1 cellular context compared by ENCODE assay signal in the genomic region with DNA sequence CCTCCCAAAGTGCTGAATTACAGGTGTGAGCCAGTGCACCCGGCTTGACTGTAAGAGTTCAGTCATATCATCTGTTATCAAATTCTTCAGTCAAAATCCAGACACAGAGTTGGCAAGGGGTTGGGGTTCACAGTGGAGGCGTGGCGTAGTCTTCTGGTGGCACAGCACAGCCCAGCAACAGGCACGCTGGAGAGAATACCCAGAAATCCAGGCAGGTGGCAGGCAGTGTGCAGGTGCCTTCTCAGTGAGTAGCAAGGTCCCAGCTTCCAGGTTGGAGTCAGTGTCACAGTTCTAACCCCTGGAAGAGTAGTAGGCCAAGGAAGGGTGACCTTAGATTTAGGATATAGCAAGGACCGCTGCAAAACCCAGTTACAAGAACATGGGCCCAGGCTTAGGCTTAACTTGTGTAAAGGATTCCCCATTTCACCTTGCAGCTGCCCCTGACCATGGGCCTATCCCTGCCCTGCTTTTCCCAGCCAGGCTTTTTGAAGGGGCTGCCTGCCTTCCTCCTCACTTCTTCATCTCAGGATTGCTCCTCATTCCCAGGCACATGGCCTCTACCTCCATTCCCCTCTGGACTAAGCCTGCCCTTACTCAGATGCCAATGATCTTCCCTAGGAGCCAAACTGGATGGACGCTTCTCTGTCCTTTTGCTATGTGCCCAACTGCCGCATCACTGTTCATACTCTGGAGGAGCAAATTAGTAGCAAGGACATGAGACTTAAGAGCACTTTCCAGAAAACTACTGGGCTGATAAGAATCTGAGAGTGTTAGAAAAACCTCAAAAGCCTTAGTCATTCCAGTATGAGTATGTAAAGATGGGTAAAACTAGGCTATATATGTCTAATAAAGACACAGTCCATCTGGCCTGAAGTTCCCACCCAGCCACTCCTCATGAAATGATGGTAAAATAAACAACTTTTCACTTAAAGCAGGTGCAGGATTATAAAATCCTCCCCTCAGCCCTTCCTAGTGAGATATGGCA.
TF ChIP-seq lines count a peak whose summit lies in the region.

No MANE protein-coding gene starts in this region.

TF ChIP-seq in HepG2, 621 proteins besides CTCF, POLR2A, EP300 and RAD21:
- 0 out of 2 replicates have a peak, but pooled peaks have one; percentile 6 for TF ChIP-seq FOXC1 (CRISPR knock-in tag; IDR thresholded peaks at IDR 0.05; ENCODE audit: borderline replicate concordance)
- TF ChIP-seq, protein P1, sequence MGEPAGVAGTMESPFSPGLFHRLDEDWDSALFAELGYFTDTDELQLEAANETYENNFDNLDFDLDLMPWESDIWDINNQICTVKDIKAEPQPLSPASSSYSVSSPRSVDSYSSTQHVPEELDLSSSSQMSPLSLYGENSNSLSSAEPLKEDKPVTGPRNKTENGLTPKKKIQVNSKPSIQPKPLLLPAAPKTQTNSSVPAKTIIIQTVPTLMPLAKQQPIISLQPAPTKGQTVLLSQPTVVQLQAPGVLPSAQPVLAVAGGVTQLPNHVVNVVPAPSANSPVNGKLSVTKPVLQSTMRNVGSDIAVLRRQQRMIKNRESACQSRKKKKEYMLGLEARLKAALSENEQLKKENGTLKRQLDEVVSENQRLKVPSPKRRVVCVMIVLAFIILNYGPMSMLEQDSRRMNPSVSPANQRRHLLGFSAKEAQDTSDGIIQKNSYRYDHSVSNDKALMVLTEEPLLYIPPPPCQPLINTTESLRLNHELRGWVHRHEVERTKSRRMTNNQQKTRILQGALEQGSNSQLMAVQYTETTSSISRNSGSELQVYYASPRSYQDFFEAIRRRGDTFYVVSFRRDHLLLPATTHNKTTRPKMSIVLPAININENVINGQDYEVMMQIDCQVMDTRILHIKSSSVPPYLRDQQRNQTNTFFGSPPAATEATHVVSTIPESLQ (CRISPR knock-in tag; conservative IDR thresholded peaks at IDR 0.05): no peak
- 0 out of 2 replicates have a peak, but pooled peaks have one; percentile 27 for TF ChIP-seq TEAD2 (CRISPR knock-in tag; IDR thresholded peaks at IDR 0.05)
- 0 out of 2 replicates have a peak, but pooled peaks have one; percentile 25 for TF ChIP-seq GZF1 (CRISPR knock-in tag; IDR thresholded peaks at IDR 0.05)
- TF ChIP-seq, protein P2, sequence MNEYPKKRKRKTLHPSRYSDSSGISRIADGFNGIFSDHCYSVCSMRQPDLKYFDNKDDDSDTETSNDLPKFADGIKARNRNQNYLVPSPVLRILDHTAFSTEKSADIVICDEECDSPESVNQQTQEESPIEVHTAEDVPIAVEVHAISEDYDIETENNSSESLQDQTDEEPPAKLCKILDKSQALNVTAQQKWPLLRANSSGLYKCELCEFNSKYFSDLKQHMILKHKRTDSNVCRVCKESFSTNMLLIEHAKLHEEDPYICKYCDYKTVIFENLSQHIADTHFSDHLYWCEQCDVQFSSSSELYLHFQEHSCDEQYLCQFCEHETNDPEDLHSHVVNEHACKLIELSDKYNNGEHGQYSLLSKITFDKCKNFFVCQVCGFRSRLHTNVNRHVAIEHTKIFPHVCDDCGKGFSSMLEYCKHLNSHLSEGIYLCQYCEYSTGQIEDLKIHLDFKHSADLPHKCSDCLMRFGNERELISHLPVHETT (CRISPR knock-in tag; conservative IDR thresholded peaks at IDR 0.05): no peak
- TF ChIP-seq ZNF724P (CRISPR knock-in tag; IDR thresholded peaks at IDR 0.05; ENCODE audit: borderline replicate concordance): 0 out of 2 replicates have a peak, but pooled peaks have one; percentile 1
- TF ChIP-seq, protein P3, sequence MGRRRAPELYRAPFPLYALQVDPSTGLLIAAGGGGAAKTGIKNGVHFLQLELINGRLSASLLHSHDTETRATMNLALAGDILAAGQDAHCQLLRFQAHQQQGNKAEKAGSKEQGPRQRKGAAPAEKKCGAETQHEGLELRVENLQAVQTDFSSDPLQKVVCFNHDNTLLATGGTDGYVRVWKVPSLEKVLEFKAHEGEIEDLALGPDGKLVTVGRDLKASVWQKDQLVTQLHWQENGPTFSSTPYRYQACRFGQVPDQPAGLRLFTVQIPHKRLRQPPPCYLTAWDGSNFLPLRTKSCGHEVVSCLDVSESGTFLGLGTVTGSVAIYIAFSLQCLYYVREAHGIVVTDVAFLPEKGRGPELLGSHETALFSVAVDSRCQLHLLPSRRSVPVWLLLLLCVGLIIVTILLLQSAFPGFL (CRISPR knock-in tag; IDR thresholded peaks at IDR 0.05): 0 out of 2 replicates have a peak, but pooled peaks have one; percentile 18
- no peak for TF ChIP-seq ZNF136 (CRISPR knock-in tag; IDR thresholded peaks at IDR 0.05; ENCODE audit: low read depth)
- TF ChIP-seq KDM5A (IDR thresholded peaks at IDR 0.05; ENCODE audit: borderline replicate concordance, low read length): no peak
- peak; percentile 50; the same call in 1 of the 2 replicates for TF ChIP-seq ZNF773 (CRISPR knock-in tag; IDR thresholded peaks at IDR 0.05; ENCODE audit: borderline replicate concordance)
- no peak for TF ChIP-seq ZNF768 (CRISPR knock-in tag; IDR thresholded peaks at IDR 0.05)
- TF ChIP-seq TBP (CRISPR knock-in tag; IDR thresholded peaks at IDR 0.05): 0 out of 2 replicates have a peak, but pooled peaks have one; percentile 72
- TF ChIP-seq ZNF296 (CRISPR knock-in tag; conservative IDR thresholded peaks at IDR 0.05): 0 out of 2 replicates have a peak, but pooled peaks have one; percentile 46
- TF ChIP-seq ZNF335 (CRISPR knock-in tag; IDR thresholded peaks at IDR 0.05): no peak
- no peak for TF ChIP-seq ZNF720 (CRISPR knock-in tag; IDR thresholded peaks at IDR 0.05)
- TF ChIP-seq, protein P4, sequence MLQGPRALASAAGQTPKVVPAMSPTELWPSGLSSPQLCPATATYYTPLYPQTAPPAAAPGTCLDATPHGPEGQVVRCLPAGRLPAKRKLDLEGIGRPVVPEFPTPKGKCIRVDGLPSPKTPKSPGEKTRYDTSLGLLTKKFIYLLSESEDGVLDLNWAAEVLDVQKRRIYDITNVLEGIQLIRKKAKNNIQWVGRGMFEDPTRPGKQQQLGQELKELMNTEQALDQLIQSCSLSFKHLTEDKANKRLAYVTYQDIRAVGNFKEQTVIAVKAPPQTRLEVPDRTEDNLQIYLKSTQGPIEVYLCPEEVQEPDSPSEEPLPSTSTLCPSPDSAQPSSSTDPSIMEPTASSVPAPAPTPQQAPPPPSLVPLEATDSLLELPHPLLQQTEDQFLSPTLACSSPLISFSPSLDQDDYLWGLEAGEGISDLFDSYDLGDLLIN (CRISPR knock-in tag; IDR thresholded peaks at IDR 0.05; ENCODE audit: borderline replicate concordance): 0 out of 2 replicates have a peak, but pooled peaks have one; percentile 31
- TF ChIP-seq, protein P5, sequence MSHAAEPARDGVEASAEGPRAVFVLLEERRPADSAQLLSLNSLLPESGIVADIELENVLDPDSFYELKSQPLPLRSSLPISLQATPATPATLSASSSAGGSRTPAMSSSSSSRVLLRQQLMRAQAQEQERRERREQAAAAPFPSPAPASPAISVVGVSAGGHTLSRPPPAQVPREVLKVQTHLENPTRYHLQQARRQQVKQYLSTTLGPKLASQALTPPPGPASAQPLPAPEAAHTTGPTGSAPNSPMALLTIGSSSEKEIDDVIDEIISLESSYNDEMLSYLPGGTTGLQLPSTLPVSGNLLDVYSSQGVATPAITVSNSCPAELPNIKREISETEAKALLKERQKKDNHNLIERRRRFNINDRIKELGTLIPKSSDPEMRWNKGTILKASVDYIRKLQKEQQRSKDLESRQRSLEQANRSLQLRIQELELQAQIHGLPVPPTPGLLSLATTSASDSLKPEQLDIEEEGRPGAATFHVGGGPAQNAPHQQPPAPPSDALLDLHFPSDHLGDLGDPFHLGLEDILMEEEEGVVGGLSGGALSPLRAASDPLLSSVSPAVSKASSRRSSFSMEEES (CRISPR knock-in tag; IDR thresholded peaks at IDR 0.05): no peak
- TF ChIP-seq PCBP2 (optimal IDR thresholded peaks at IDR 0.05; ENCODE audit: low read depth, low read length, poor library complexity, severe bottlenecking): no peak
- peak; percentile 7; the same call in 1 of the 2 replicates for TF ChIP-seq PHF20 (CRISPR knock-in tag; IDR thresholded peaks at IDR 0.05)
- 0 out of 2 replicates have a peak, but pooled peaks have one; percentile 12 for TF ChIP-seq SPEN (CRISPR knock-in tag; IDR thresholded peaks at IDR 0.05; ENCODE audit: low read depth)
- TF ChIP-seq, protein P6, sequence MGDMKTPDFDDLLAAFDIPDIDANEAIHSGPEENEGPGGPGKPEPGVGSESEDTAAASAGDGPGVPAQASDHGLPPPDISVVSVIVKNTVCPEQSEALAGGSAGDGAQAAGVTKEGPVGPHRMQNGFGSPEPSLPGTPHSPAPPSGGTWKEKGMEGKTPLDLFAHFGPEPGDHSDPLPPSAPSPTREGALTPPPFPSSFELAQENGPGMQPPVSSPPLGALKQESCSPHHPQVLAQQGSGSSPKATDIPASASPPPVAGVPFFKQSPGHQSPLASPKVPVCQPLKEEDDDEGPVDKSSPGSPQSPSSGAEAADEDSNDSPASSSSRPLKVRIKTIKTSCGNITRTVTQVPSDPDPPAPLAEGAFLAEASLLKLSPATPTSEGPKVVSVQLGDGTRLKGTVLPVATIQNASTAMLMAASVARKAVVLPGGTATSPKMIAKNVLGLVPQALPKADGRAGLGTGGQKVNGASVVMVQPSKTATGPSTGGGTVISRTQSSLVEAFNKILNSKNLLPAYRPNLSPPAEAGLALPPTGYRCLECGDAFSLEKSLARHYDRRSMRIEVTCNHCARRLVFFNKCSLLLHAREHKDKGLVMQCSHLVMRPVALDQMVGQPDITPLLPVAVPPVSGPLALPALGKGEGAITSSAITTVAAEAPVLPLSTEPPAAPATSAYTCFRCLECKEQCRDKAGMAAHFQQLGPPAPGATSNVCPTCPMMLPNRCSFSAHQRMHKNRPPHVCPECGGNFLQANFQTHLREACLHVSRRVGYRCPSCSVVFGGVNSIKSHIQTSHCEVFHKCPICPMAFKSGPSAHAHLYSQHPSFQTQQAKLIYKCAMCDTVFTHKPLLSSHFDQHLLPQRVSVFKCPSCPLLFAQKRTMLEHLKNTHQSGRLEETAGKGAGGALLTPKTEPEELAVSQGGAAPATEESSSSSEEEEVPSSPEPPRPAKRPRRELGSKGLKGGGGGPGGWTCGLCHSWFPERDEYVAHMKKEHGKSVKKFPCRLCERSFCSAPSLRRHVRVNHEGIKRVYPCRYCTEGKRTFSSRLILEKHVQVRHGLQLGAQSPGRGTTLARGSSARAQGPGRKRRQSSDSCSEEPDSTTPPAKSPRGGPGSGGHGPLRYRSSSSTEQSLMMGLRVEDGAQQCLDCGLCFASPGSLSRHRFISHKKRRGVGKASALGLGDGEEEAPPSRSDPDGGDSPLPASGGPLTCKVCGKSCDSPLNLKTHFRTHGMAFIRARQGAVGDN (CRISPR knock-in tag; IDR thresholded peaks at IDR 0.05): peak; percentile 28; the same call in 1 of the 2 replicates
- TF ChIP-seq, protein P7, sequence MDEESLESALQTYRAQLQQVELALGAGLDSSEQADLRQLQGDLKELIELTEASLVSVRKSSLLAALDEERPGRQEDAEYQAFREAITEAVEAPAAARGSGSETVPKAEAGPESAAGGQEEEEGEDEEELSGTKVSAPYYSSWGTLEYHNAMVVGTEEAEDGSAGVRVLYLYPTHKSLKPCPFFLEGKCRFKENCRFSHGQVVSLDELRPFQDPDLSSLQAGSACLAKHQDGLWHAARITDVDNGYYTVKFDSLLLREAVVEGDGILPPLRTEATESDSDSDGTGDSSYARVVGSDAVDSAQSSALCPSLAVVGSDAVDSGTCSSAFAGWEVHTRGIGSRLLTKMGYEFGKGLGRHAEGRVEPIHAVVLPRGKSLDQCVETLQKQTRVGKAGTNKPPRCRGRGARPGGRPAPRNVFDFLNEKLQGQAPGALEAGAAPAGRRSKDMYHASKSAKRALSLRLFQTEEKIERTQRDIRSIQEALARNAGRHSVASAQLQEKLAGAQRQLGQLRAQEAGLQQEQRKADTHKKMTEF (CRISPR knock-in tag; IDR thresholded peaks at IDR 0.05): no peak
- TF ChIP-seq SKI (IDR thresholded peaks at IDR 0.05; ENCODE audit: partially characterized antibody): no peak
- TF ChIP-seq PHF8 (CRISPR knock-in tag; IDR thresholded peaks at IDR 0.05): no peak
- 0 out of 2 replicates have a peak, but pooled peaks have one; percentile 10 for TF ChIP-seq ZKSCAN5 (CRISPR knock-in tag; IDR thresholded peaks at IDR 0.05)
- TF ChIP-seq ASH2L (IDR thresholded peaks at IDR 0.05; ENCODE audit: insufficient read length, low read depth, low read length): peak; percentile 6
- 0 out of 2 replicates have a peak, but pooled peaks have one; percentile 36 for TF ChIP-seq ZFP90 (CRISPR knock-in tag; IDR thresholded peaks at IDR 0.05; ENCODE audit: borderline replicate concordance)
- TF ChIP-seq, protein P8, sequence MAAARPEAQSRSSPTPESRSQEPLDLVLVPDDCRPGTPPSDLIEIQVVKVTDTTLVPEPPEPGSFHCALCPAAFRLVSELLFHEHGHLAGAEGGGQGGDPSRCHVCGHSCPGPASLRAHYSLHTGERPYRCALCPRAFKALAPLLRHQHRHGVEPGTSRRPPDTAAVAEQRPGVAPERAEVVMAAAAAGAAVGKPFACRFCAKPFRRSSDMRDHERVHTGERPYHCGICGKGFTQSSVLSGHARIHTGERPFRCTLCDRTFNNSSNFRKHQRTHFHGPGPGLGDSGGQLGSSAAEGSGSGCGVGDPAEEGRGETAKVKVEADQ (CRISPR knock-in tag; IDR thresholded peaks at IDR 0.05; ENCODE audit: borderline replicate concordance): no peak
- TF ChIP-seq HOXA3 (CRISPR knock-in tag; IDR thresholded peaks at IDR 0.05): no peak
